2 cellular contexts compared by ENCODE assay signal in genomic region chr9:109172935-109173334, GRCh38.
A peak's percentile ranks its signal among the peaks of the same experiment; 100 is the strongest.
TF ChIP-seq lines count a peak whose summit lies in the region.

No MANE protein-coding gene starts in this region.

TF ChIP-seq in K562, 482 proteins besides CTCF, POLR2A, EP300 and RAD21:
- TF ChIP-seq ARID3A (IDR thresholded peaks at IDR 0.05; ENCODE audit: borderline replicate concordance, low read depth, low read length) (peak; percentile 77), RNF219 (CRISPR knock-in tag; IDR thresholded peaks at IDR 0.05) (no peak), SMARCA5 (IDR thresholded peaks at IDR 0.05) (peak; percentile 69; the same call in 1 of the 2 replicates), BCOR (IDR thresholded peaks at IDR 0.05) (0 out of 2 replicates have a peak, but pooled peaks have one; percentile 49), HDAC6 (IDR thresholded peaks at IDR 0.05; ENCODE audit: low read depth, low read length) (no peak), RBM25 (IDR thresholded peaks at IDR 0.05; ENCODE audit: low read depth, low read length, severe bottlenecking) (peak; percentile 73)
TF ChIP-seq in K562: peak in this region for 4.

TF ChIP-seq in H1, 55 proteins besides CTCF, POLR2A, EP300 and RAD21:
- TF ChIP-seq CEBPB (IDR thresholded peaks at IDR 0.05; ENCODE audit: low read depth, low read length) (no peak), KDM1A (IDR thresholded peaks at IDR 0.05; ENCODE audit: borderline replicate concordance, low read length) (0 out of 2 replicates have a peak, but pooled peaks have one; percentile 30)
